Comparison of ENCODE assay signal across 13 cellular contexts in the genomic region with DNA sequence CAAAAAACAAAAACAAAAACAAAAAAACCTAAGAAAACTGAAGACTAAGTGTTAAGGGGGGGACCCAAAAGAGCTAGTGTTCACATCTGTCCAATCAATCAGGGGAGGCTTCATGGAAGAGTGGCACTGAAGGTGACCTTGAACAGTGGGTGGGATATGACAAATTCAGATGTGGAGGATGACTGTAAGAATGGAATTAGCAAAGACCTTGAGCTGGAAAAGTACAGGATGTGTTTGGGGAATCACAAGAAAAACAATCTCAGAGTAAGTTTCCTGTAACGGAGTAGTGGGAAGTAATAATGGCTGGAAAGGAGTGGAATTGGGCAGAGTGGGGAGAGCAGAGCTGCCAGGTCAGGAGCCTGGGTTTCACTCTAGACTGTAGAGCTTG. TPM values are rescaled to one million over a fixed set of nuclear protein-coding genes. Genes with fewer than 3 reads are reported as not detected.
DNase-seq lines count a peak whose midpoint lies in the region; ATAC-seq and TF ChIP-seq lines count a peak whose summit lies in the region.
"Had no signal": no experiment of that assay in that cellular context is flagged by ENCODE, and none has a peak within 500 bp of the region (broad histone marks: within the 10 kb centered on the region; RNA-seq: fewer than 3 reads in every experiment).

No MANE protein-coding gene starts in this region.

- H3K4me1 ChIP-seq in HCT116 (ENCODE audit: control insufficient read depth in 1 of 2, insufficient read depth in 2 of 2, low read length in 2 of 2) (peaks cover 62 to 92% of the 10 kb centered on the region in 2 experiments), RWPE2 (ENCODE audit: insufficient read depth, poor library complexity, severe bottlenecking) (peaks cover 45% of the 10 kb centered on the region), esophagus squamous epithelium (peaks cover 31 to 80% (median 50%) of the 10 kb centered on the region in 3 donors), sigmoid colon (peaks cover 3 to 50% (median 42%) of the 10 kb centered on the region in 4 donors)

- CTCF ChIA-PET in HCT116 (lab: Charles Lee): no interaction called here

- H3K79me2 ChIP-seq in HCT116 (ENCODE audit: insufficient read depth, low read length): peaks cover 15% of the 10 kb centered on the region

- POLR2A ChIA-PET in HCT116 (lab: Charles Lee): interaction anchor here (1.2 to 16.4 kb wide), 9 partner anchors 10 to 54 kb away, joined by 3 to 680 read pairs (median 8); a partner anchor contains a TSS

- in situ Hi-C loops in GM13976 (cut with MboI; ENCODE audit: low sequenced_read_pairs, unreplicated experiment): no loop called here

- intact Hi-C loops in HCT116 (cut with micrococcal nuclease): loop anchor here (10.0 kb wide), 1 partner anchor 338 kb away; no protein-coding TSS in a partner anchor
- intact Hi-C loops in esophagus squamous epithelium (cut with DNase I): no loop called here
- intact Hi-C loops in sigmoid colon (cut with DNase I): loop anchor here (10.0 kb wide), 1 partner anchor 338 kb away; no protein-coding TSS in a partner anchor

- 67 to 81% methylated on average over 1 of the region's 1 CpG for WGBS in esophagus squamous epithelium, 2 donors
- 56 to 82% methylated on average over 1 of the region's 1 CpG for WGBS in sigmoid colon, 2 donors

- H3K9me2 ChIP-seq in HCT116 (ENCODE audit: insufficient read depth): no peaks in the 10 kb centered on the region

- H3K4me2 ChIP-seq in HCT116 (ENCODE audit: low read length): no peak overlapping the region

- H4K20me1 ChIP-seq in HCT116 (ENCODE audit: insufficient read depth): no peaks in the 10 kb centered on the region

- no peak overlapping the region for H2AFZ ChIP-seq in HCT116 (ENCODE audit: low read depth, low read length, poor library complexity, severe bottlenecking)

- DNase-seq in HCT116 (ENCODE audit: low read depth, low spot score) (no peak), RWPE2 (ENCODE audit: low spot score) (no peak), esophagus squamous epithelium (lab: John Stamatoyannopoulos, UW) (no peak), sigmoid colon (no peak), GM13976 (ENCODE audit: low spot score) (no peak), anterior cingulate cortex (lab: John Stamatoyannopoulos, UW) (no peak)
- DNase-seq: activated CD4-positive, alpha-beta T cell treated with anti-CD3 and anti-CD28 coated beads for 4 hours; activated effector memory CD4-positive, alpha-beta T cell treated with anti-CD3 and anti-CD28 coated beads, Interleukin-2, amount 50 U/mL, for 16 hours; central memory CD4-positive, alpha-beta T cell; NCI-H2227 treated with DMSO at 0.1 percent for 48 hours; psoas muscle had no signal

- no peak for TF ChIP-seq CTCF in HCT116 (IDR thresholded peaks at IDR 0.05 in 2 of 3, conservative IDR thresholded peaks at IDR 0.05 in 1 of 3; ENCODE audit: borderline replicate concordance in 1 of 3, insufficient read depth in 1 of 3, low read depth in 2 of 3, low read length in 2 of 3)
- no peak for TF ChIP-seq CTCF in RWPE2 (IDR thresholded peaks at IDR 0.05; ENCODE audit: poor library complexity, severe bottlenecking)
- no peak for TF ChIP-seq CTCF in esophagus squamous epithelium (IDR thresholded peaks at IDR 0.05)
- no peak for TF ChIP-seq CTCF in sigmoid colon (IDR thresholded peaks at IDR 0.05)
- no peak for TF ChIP-seq CTCF in GM13976 (IDR thresholded peaks at IDR 0.05; ENCODE audit: borderline replicate concordance, control extremely low read depth, extremely low read depth, insufficient read depth, missing control alignments)

- ATAC-seq in HCT116: no peak
- no peak for ATAC-seq in RWPE2 (ENCODE audit: low read depth)
- ATAC-seq in GM19452 (IDR thresholded peaks at IDR 0.05; ENCODE audit: unreplicated experiment): no peak
- ATAC-seq in GM21825 (IDR thresholded peaks at IDR 0.05; ENCODE audit: unreplicated experiment): no peak
- ATAC-seq: psoas muscle had no signal

- RAD21 ChIA-PET in HCT116 (lab: Charles Lee; ENCODE audit: low non-redundant PET in 1 of 2, low total read pairs in 2 of 2, uncharacterized antibody in 2 of 2, unreplicated experiment in 2 of 2): interaction anchor here in 1 of 2 experiments (1.3 kb wide), 1 partner anchor 22 kb away, joined by 4 read pairs; no protein-coding TSS in a partner anchor

- H3K4me3 ChIP-seq in HCT116 (replicated peaks in 1 of 2; ENCODE audit: low read depth in 1 of 2, low read length in 2 of 2): no peak overlapping the region
- H3K4me3 ChIP-seq in RWPE2 (ENCODE audit: severe bottlenecking): no peak overlapping the region
- H3K4me3 ChIP-seq in esophagus squamous epithelium: no peak overlapping the region
- H3K4me3 ChIP-seq in sigmoid colon: no peak overlapping the region
- H3K4me3 ChIP-seq: psoas muscle had no signal

- no peak for TF ChIP-seq RAD21 in HCT116 (IDR thresholded peaks at IDR 0.05; ENCODE audit: low read depth)

- H3K27ac ChIP-seq in HCT116 (ENCODE audit: low read depth, low read length): peak overlapping the region; percentile 96; the same call in 1 of the 2 replicates
- H3K27ac ChIP-seq in RWPE2 (ENCODE audit: poor library complexity, severe bottlenecking): peak overlapping the region; percentile 98
- peak overlapping the region; percentile 67 to 95 (median 90) for H3K27ac ChIP-seq in esophagus squamous epithelium
- H3K27ac ChIP-seq in sigmoid colon: peak overlapping the region in 3 of 4 donors; percentile 87 to 93 (median 90)
- H3K27ac ChIP-seq: psoas muscle had no signal

- H3K36me3 ChIP-seq in HCT116 (ENCODE audit: control insufficient read depth in 1 of 2, insufficient read depth in 2 of 2, low read length in 2 of 2) (peaks cover 4 to 8% of the 10 kb centered on the region in 2 experiments; a peak in 1 of 4 replicates), RWPE2 (ENCODE audit: low read depth) (peaks cover 14% of the 10 kb centered on the region), esophagus squamous epithelium (no peaks in the 10 kb centered on the region), sigmoid colon (no peaks in the 10 kb centered on the region)

- H3K9me3 ChIP-seq in HCT116 (ENCODE audit: control insufficient read depth in 1 of 2, insufficient read depth in 1 of 2, low read depth in 1 of 2, low read length in 2 of 2) (no peaks in the 10 kb centered on the region), RWPE2 (ENCODE audit: severe bottlenecking) (no peaks in the 10 kb centered on the region), esophagus squamous epithelium (no peaks in the 10 kb centered on the region), sigmoid colon (no peaks in the 10 kb centered on the region)
- H3K9me3 ChIP-seq: psoas muscle had no signal

- TF ChIP-seq POLR2A in HCT116 (IDR thresholded peaks at IDR 0.05; ENCODE audit: borderline replicate concordance, extremely low read depth, insufficient read depth, insufficient read length) (no peak), esophagus squamous epithelium (IDR thresholded peaks at IDR 0.05) (no peak), sigmoid colon (IDR thresholded peaks at IDR 0.05) (no peak)

- H3K27me3 ChIP-seq in HCT116 (ENCODE audit: insufficient read depth, low read length) (no peaks in the 10 kb centered on the region), RWPE2 (ENCODE audit: insufficient read depth, poor library complexity, severe bottlenecking) (no peaks in the 10 kb centered on the region), esophagus squamous epithelium (no peaks in the 10 kb centered on the region), sigmoid colon (no peaks in the 10 kb centered on the region)

- no peak for TF ChIP-seq EP300 in sigmoid colon (IDR thresholded peaks at IDR 0.05)

- no TSS peak for BruUV-seq in HCT116 (replicated peaks; lab: Mats Ljungman, UMichigan)

- H3K9ac ChIP-seq in HCT116 (ENCODE audit: low read length): peak overlapping the region; percentile 2; the same call in 1 of the 2 replicates

TF ChIP-seq in HCT116, 20 proteins besides CTCF, POLR2A, EP300 and RAD21:
- TF ChIP-seq SRF (IDR thresholded peaks at IDR 0.05; ENCODE audit: low read depth) (no peak), ELF1 (IDR thresholded peaks at IDR 0.05; ENCODE audit: borderline replicate concordance, low read depth) (no peak)

RNA-seq across cellular contexts. Expression of a gene that starts 2.9 kb away (rescaled TPM):
- total RNA-seq in HCT116 (2021; ENCODE audit: unreplicated experiment): 952 TPM
- polyA plus RNA-seq in HCT116 (2012): 1,025 and 1,062 TPM in 2 replicates
- total RNA-seq in esophagus squamous epithelium: 10 to 100 TPM; 41.4 to 87.9 (median 66.0) TPM
- total RNA-seq in sigmoid colon: 10 to 100 TPM; 20.1 to 65.3 (median 21.9) TPM
- 100 to 1,000 TPM; 133 to 193 (median 153) TPM for polyA plus RNA-seq in sigmoid colon

RNA-seq across cellular contexts. Expression of a gene that starts 4.8 kb away (rescaled TPM):
- total RNA-seq in HCT116 (2021; ENCODE audit: unreplicated experiment) (117 TPM), esophagus squamous epithelium (10 to 100 TPM; 46.7 to 88.8 (median 64.4) TPM), sigmoid colon (100 to 1,000 TPM; 141 to 206 (median 160) TPM)
- 124 and 132 TPM in 2 replicates for polyA plus RNA-seq in HCT116 (2012)
- polyA plus RNA-seq in sigmoid colon: 100 to 1,000 TPM; 174 to 194 (median 188) TPM

RNA-seq across cellular contexts. Expression of a gene that starts 27.1 kb away (rescaled TPM):
- total RNA-seq in HCT116 (2021; ENCODE audit: unreplicated experiment): 886 TPM
- polyA plus RNA-seq in HCT116 (2012): 716 and 796 TPM in 2 replicates
- 100 to 1,000 TPM; 151 to 351 (median 255) TPM for total RNA-seq in esophagus squamous epithelium
- total RNA-seq in sigmoid colon: 100 to 1,000 TPM; 245 to 287 (median 267) TPM
- 100 to 1,000 TPM in 2 of 3 donors, 10 to 100 TPM in 1; 96.1 to 306 (median 111) TPM for polyA plus RNA-seq in sigmoid colon

RNA-seq across cellular contexts. Expression of a gene that starts 30.2 kb away (rescaled TPM):
- total RNA-seq in HCT116 (2021; ENCODE audit: unreplicated experiment) (75.8 TPM), esophagus squamous epithelium (1 to 10 TPM; 2.4 to 7.4 (median 7.0) TPM), sigmoid colon (10 to 100 TPM in 1 of 4 donors, 1 to 10 TPM in 3; 5.4 to 16.1 (median 6.7) TPM)
- 55.7 and 59.3 TPM in 2 replicates for polyA plus RNA-seq in HCT116 (2012)
- polyA plus RNA-seq in sigmoid colon: 10 to 100 TPM in 1 of 3 donors, 1 to 10 TPM in 2; 1.8 to 17.4 (median 3.7) TPM

RNA-seq across cellular contexts. Expression of a gene that starts 56.5 kb away (rescaled TPM):
- total RNA-seq in HCT116 (2021; ENCODE audit: unreplicated experiment) (13.6 TPM), esophagus squamous epithelium (1 to 10 TPM; 3.8 to 7.4 (median 6.7) TPM), sigmoid colon (1 to 10 TPM; 2.4 to 9.7 (median 5.0) TPM)
- 13.3 and 18.6 TPM in 2 replicates for polyA plus RNA-seq in HCT116 (2012)
- polyA plus RNA-seq in sigmoid colon: 10 to 100 TPM in 1 of 3 donors, 1 to 10 TPM in 2; 1.8 to 13.8 (median 2.8) TPM

Comparison
In these comparisons a context has a peak if more than half of its experiments do, and no peak if none do; other contexts are left out.
1. RNA of a gene that starts 2.9 kb away (total RNA-seq): 952 TPM in HCT116 (single experiment); 41.4 to 87.9 TPM in esophagus squamous epithelium and 20.1 to 65.3 TPM in sigmoid colon; every median in the first group is over 10 times any median in the second.
2. Peak in every context shown above with its lines, with median percentiles within 50 percentile points of each other: H3K27ac ChIP-seq.